ENCODE assay signal across 9 cellular contexts in the genomic region with DNA sequence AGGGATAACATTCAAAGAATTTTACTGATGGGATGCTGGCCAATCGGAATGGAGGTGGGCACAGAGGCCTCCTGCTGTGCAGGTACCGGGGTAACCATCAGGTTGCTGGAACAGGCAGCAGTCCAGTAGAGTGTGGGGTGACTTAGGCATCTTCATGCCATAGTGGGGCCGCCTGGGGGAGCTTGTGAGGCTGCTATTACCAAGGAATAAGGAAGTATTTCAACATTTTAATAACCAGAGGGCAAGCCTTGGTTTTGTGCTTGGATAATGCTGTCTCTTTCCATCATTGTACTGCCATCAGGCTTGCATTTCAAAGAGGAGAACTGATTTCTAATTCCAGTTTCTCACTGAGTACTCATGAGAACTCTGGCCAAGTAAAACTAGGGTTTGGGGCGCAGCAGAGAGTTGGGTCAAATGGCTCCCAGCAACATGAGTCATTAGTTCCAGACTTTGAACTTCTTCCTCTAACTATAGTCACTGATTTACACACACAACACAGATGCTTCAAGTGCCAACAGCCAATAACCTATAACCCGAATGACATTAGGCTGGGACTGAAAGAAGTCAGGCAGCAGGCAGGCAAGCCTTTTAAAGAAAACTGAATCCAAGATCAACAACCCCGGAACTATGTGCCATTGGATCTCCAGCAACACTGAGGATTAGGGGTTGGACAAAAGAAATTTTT.
DNase-seq lines count a peak whose midpoint lies in the region; ATAC-seq and TF ChIP-seq lines count a peak whose summit lies in the region.
"Had no signal": no experiment of that assay in that cellular context is flagged by ENCODE, and none has a peak within 500 bp of the region (broad histone marks: within the 10 kb centered on the region; RNA-seq: fewer than 3 reads in every experiment).

No MANE protein-coding gene starts in this region.

- DNase-seq in GM10266 (ENCODE audit: extremely low spot score) (peak; percentile 21), MM.1S (peak; percentile 41), brain pericyte (ENCODE audit: low read depth, low spot score) (peak; percentile 78), memory B cell (ENCODE audit: low spot score in 2 of 2) (peak in 1 of 2 donors; percentile 5), GDM1 (lab: John Stamatoyannopoulos, UW) (no peak), DMS114 treated with DMSO at 0.1 percent for 48 hours (lab: John Stamatoyannopoulos, UW; ENCODE audit: unreplicated experiment) (no peak)
- no peak for DNase-seq in activated CD4-positive, alpha-beta T cell treated with anti-CD3 and anti-CD28 coated beads, Interleukin-2, amount 50 U/mL, for 48 hours

- ATAC-seq in memory B cell (ENCODE audit: low read depth) = peak; percentile 44
- no peak for ATAC-seq in GM19467 (IDR thresholded peaks at IDR 0.05; ENCODE audit: unreplicated experiment)

- no peaks in the 10 kb centered on the region for H3K4me1 Mint-ChIP-seq in memory B cell

- peaks cover 4% of the 10 kb centered on the region for H3K27me3 Mint-ChIP-seq in memory B cell

- no peaks in the 10 kb centered on the region for H3F3A ChIP-seq in MM.1S (ENCODE audit: insufficient read depth, low read length)

- H3K27ac ChIP-seq in MM.1S (ENCODE audit: low read length) = no peak overlapping the region
- H3K27ac ChIP-seq: SK-N-MC had no signal

- H3K36me3 Mint-ChIP-seq in memory B cell = no peaks in the 10 kb centered on the region

- no peaks in the 10 kb centered on the region for H3K9me2 ChIP-seq in MM.1S (replicated peaks; ENCODE audit: insufficient read depth, low read length)

- H3K4me1 ChIP-seq in MM.1S (ENCODE audit: low read length) = no peaks in the 10 kb centered on the region

- H3K79me2 ChIP-seq in MM.1S (ENCODE audit: low read length) = no peaks in the 10 kb centered on the region

- no peaks in the 10 kb centered on the region for H3K9me3 Mint-ChIP-seq in memory B cell

- no peaks in the 10 kb centered on the region for H3K36me3 ChIP-seq in MM.1S (replicated peaks; ENCODE audit: insufficient read depth, low read length)

- H3K4me3 Mint-ChIP-seq in memory B cell = no peak overlapping the region

- TF ChIP-seq CTCF in GM10266 (IDR thresholded peaks at IDR 0.05; ENCODE audit: control insufficient read depth, insufficient read depth, low read depth, missing control alignments) (peak; percentile 3), MM.1S (IDR thresholded peaks at IDR 0.05; ENCODE audit: low read length) (peak; percentile 37)

- no peak overlapping the region for H3K9ac ChIP-seq in MM.1S (ENCODE audit: low read length)

- no peak overlapping the region for H3K4me3 ChIP-seq in MM.1S (ENCODE audit: low read length)
- H3K4me3 ChIP-seq: SK-N-MC had no signal

- no peak overlapping the region for H3K27ac Mint-ChIP-seq in memory B cell

- H2AFZ ChIP-seq in MM.1S (ENCODE audit: low read length) = no peak overlapping the region

- no peaks in the 10 kb centered on the region for H4K20me1 ChIP-seq in MM.1S (ENCODE audit: insufficient read depth, low read length)

- H3K4me2 ChIP-seq in MM.1S (ENCODE audit: low read depth, low read length) = no peak overlapping the region

- H3K9me3 ChIP-seq in MM.1S (replicated peaks; ENCODE audit: insufficient read depth, low read length) = no peaks in the 10 kb centered on the region

- no peaks in the 10 kb centered on the region for H3K27me3 ChIP-seq in MM.1S (replicated peaks; ENCODE audit: insufficient read depth, low read length)

Comparison
In these comparisons a context has a peak if more than half of its experiments do, and no peak if none do; other contexts are left out.
1. DNase-seq: peak in GM10266 (single experiment), MM.1S (single experiment) and brain pericyte (single experiment); none in activated CD4-positive, alpha-beta T cell treated with anti-CD3 and anti-CD28 coated beads, Interleukin-2, amount 50 U/mL, for 48 hours (0 of 2), GDM1 (single experiment) and DMS114 treated with DMSO at 0.1 percent for 48 hours (single experiment).